11 cellular contexts compared by ENCODE assay signal in the genomic region with DNA sequence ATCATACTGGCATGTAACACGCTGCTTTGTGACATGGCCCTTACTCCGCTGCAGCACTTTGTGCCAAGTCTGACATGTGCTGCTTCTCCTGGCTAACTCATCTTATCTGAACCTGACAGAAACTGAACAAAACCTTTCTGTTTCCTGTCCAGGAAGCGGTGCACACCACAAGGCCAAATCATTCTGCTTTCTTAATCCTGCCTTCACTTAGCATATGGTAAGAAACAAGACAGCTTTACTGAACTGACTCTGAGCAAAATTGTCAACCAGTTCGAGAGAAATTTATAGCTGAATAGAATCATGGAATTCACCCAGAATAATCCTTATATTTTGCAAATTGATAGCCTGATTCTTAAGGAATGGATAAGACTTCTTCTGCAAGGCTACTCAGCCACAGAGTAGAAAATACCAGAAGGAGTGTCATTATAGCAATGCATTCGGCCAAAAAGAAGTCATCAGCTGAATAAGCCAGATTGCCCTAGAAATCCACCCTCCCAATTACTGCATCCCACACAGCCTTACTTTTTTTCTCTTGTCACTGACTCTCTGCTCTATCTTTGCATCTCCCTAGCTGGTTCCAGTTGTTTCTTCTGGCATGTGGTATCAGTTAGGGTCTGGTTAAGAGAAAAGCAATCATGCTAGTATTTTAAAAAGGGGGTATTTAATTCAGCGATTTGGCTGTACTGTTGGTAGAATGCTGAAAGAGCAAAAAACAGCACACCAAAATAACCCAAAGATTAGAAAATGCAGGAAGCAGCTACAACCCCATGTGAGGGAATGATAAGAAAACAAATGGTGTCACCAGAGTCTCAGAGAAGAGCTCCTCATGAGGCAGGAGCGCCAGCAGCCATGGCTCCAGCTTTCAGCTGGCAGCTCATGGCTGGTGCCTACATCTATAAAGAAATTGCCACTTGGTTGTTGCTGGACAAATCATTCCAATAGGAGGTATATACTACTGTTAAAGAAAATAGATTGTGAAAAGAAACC. TPM values are rescaled to one million over a fixed set of nuclear protein-coding genes. Genes with fewer than 3 reads are reported as not detected.
DNase-seq lines count a peak whose midpoint lies in the region; ATAC-seq and TF ChIP-seq lines count a peak whose summit lies in the region.
"Had no signal": no experiment of that assay in that cellular context is flagged by ENCODE, and none has a peak within 500 bp of the region (broad histone marks: within the 10 kb centered on the region; RNA-seq: fewer than 3 reads in every experiment).

No MANE protein-coding gene starts in this region.

- no peaks in the 10 kb centered on the region for H3K36me3 Mint-ChIP-seq in glutamatergic neuron (ENCODE audit: unreplicated experiment)

- dilution Hi-C loops in mammary epithelial cell (cut with HindIII; ENCODE audit: low sequenced_read_pairs): no loop called here

- no peaks in the 10 kb centered on the region for H3K4me1 Mint-ChIP-seq in glutamatergic neuron (ENCODE audit: low read depth, unreplicated experiment)

- no peaks in the 10 kb centered on the region for H3K36me3 ChIP-seq in mammary epithelial cell (ENCODE audit: insufficient read depth, low read length)

- ATAC-seq in GM18870 (IDR thresholded peaks at IDR 0.05; ENCODE audit: unreplicated experiment) (peak; percentile 93), GM21723 (IDR thresholded peaks at IDR 0.05; ENCODE audit: unreplicated experiment) (peak; percentile 91)

- CTCF ChIA-PET in mammary epithelial cell (lab: Charles Lee; ENCODE audit: low non-redundant PET): no interaction called here

- no peak overlapping the region for H3K27ac Mint-ChIP-seq in glutamatergic neuron (ENCODE audit: unreplicated experiment)

- no peak overlapping the region for H3K9ac ChIP-seq in mammary epithelial cell (ENCODE audit: insufficient read depth, low read length)

- no peaks in the 10 kb centered on the region for H3K27me3 ChIP-seq in HL-60 (ENCODE audit: insufficient read depth, poor library complexity, severe bottlenecking)
- H3K27me3 ChIP-seq in mammary epithelial cell (ENCODE audit: insufficient read depth, low read length): no peaks in the 10 kb centered on the region

- H3K4me2 ChIP-seq in mammary epithelial cell (ENCODE audit: insufficient read depth, low read depth, low read length): no peak overlapping the region

- TF ChIP-seq CTCF in HL-60 (IDR thresholded peaks at IDR 0.05; ENCODE audit: insufficient read depth, low read length): no peak
- no peak for TF ChIP-seq CTCF in glutamatergic neuron (IDR thresholded peaks at IDR 0.05; ENCODE audit: partially characterized antibody, unreplicated experiment)
- no peak for TF ChIP-seq CTCF in mammary epithelial cell (conservative IDR thresholded peaks at IDR 0.05 in 1 of 2, IDR thresholded peaks at IDR 0.05 in 1 of 2; ENCODE audit: extremely low read depth in 1 of 2, insufficient read depth in 1 of 2, low read depth in 1 of 2, low read length in 2 of 2)

- DNase-seq in HL-60 (ENCODE audit: low read depth in 1 of 2, low spot score in 1 of 2) (peak in 1 of 2 experiments; percentile 76), erythroblast (lab: John Stamatoyannopoulos, UW) (peak; percentile 55 to 85), glutamatergic neuron (no peak), mammary epithelial cell (no peak), NCI-H1694 (lab: John Stamatoyannopoulos, UW) (no peak)
- DNase-seq in activated CD4-positive, CD25-positive, alpha-beta regulatory T cell treated with anti-CD3 and anti-CD28 coated beads, Interleukin-2, amount 50 U/mL, for 72 hours: no peak
- DNase-seq: SW 1271 had no signal

- no peak overlapping the region for H3K4me3 Mint-ChIP-seq in glutamatergic neuron (ENCODE audit: unreplicated experiment)

- no peaks in the 10 kb centered on the region for H3K79me2 ChIP-seq in mammary epithelial cell (ENCODE audit: insufficient read depth, low read length)

- H3K27ac ChIP-seq in HL-60 (replicated peaks) (peak overlapping the region; percentile 55), mammary epithelial cell (ENCODE audit: insufficient read depth, low read depth, low read length) (no peak overlapping the region)

- no peak overlapping the region for H2AFZ ChIP-seq in mammary epithelial cell (ENCODE audit: low read depth, low read length)

- no peaks in the 10 kb centered on the region for H3K27me3 Mint-ChIP-seq in glutamatergic neuron (ENCODE audit: unreplicated experiment)

- no peaks in the 10 kb centered on the region for H3K4me1 ChIP-seq in mammary epithelial cell (ENCODE audit: insufficient read depth, low read length)

- intact Hi-C loops in mammary epithelial cell (cut with micrococcal nuclease): no loop called here

- H3K9me3 Mint-ChIP-seq in glutamatergic neuron (ENCODE audit: unreplicated experiment): no peaks in the 10 kb centered on the region

- no peak overlapping the region for H3K4me3 ChIP-seq in HL-60 (replicated peaks; ENCODE audit: insufficient read depth, low read length)
- H3K4me3 ChIP-seq in mammary epithelial cell (replicated peaks in 1 of 3; ENCODE audit: insufficient read depth in 1 of 3, low read depth in 2 of 3, low read length in 3 of 3): no peak overlapping the region

- H4K20me1 ChIP-seq in mammary epithelial cell (ENCODE audit: insufficient read depth, low read length): no peaks in the 10 kb centered on the region

- in situ Hi-C loops in mammary epithelial cell (cut with MboI; ENCODE audit: low sequenced_read_pairs in 2 of 2): loop anchor here in 1 of 2 donors (25.0 kb wide), 1 partner anchor 998 kb away; no protein-coding TSS in a partner anchor

- no TSS peak for BruUV-seq in mammary epithelial cell (replicated peaks; lab: Mats Ljungman, UMichigan)

- 82% methylated on average over 7 of the region's 7 CpGs for WGBS in mammary epithelial cell (ENCODE audit: low coverage, missing lambda C conversion rate)

- no peaks in the 10 kb centered on the region for H3K9me3 ChIP-seq in mammary epithelial cell (replicated peaks; ENCODE audit: insufficient read depth, low read length)

- TF ChIP-seq POLR2A in erythroblast (IDR thresholded peaks at IDR 0.05; ENCODE audit: low read length): peak; percentile 31

RNA-seq across cellular contexts. Expression of gene STRIT1, which starts 41.7 kb away (rescaled TPM):
- total RNA-seq in glutamatergic neuron (ENCODE audit: unreplicated experiment) (not detected), mammary epithelial cell (not detected)
- not detected for polyA plus RNA-seq in mammary epithelial cell
- not detected for polyA minus RNA-seq in mammary epithelial cell
- total RNA-seq: bronchial epithelial cell, H4 had no signal

Comparison
In these comparisons a context has a peak if more than half of its experiments do, and no peak if none do; other contexts are left out.
1. DNase-seq: peak in erythroblast (2 of 2); none in activated CD4-positive, CD25-positive, alpha-beta regulatory T cell treated with anti-CD3 and anti-CD28 coated beads, Interleukin-2, amount 50 U/mL, for 72 hours (single experiment), glutamatergic neuron (single experiment), mammary epithelial cell (single experiment) and NCI-H1694 (single experiment).